7 cellular contexts compared by ENCODE assay signal in genomic region chr11:61567286-61568061, GRCh38. TPM values are rescaled to one million over a fixed set of nuclear protein-coding genes. Genes with fewer than 3 reads are reported as not detected.
DNase-seq lines count a peak whose midpoint lies in the region; ATAC-seq and TF ChIP-seq lines count a peak whose summit lies in the region.

No MANE protein-coding gene starts in this region.

- no peak overlapping the region for H3K4me3 Mint-ChIP-seq in activated T-helper 2 cell treated with anti-CD3 and anti-CD28 coated beads, Interferon-gamma antibody, Interleukin-2, Interleukin-4, amounts not matched to agents 10 μg/mL and 5 μg/mL and 100 μg/mL, durations not matched to agents 14 hours and 24 hours and 36 hours (ENCODE audit: low read depth)

- DNase-seq in H7: peak; percentile 98
- DNase-seq in RPMI7951 (ENCODE audit: low read depth): peak; percentile 66
- DNase-seq in activated T-helper 2 cell treated with anti-CD3 and anti-CD28 coated beads, Interferon-gamma antibody, Interleukin-2, Interleukin-4, amounts not matched to agents 10 μg/mL and 5 μg/mL and 100 μg/mL, durations not matched to agents 14 hours and 24 hours and 36 hours (ENCODE audit: low spot score): peak; percentile 62
- peak; percentile 45 for DNase-seq in foreskin melanocyte
- peak; percentile 22 for DNase-seq in non-pigmented ciliary epithelial cell (ENCODE audit: low read depth)
- DNase-seq in thoracic aorta (ENCODE audit: low spot score): no peak

- TF ChIP-seq CTCF in thoracic aorta (IDR thresholded peaks at IDR 0.05): peak; percentile 27

- no peaks in the 10 kb centered on the region for H3K9me3 ChIP-seq in thoracic aorta

- H3K27ac ChIP-seq in thoracic aorta: no peak overlapping the region

- H3K27me3 Mint-ChIP-seq in activated T-helper 2 cell treated with anti-CD3 and anti-CD28 coated beads, Interferon-gamma antibody, Interleukin-2, Interleukin-4, amounts not matched to agents 10 μg/mL and 5 μg/mL and 100 μg/mL, durations not matched to agents 14 hours and 24 hours and 36 hours (ENCODE audit: low read depth): peaks cover 6% of the 10 kb centered on the region

- H3K36me3 ChIP-seq in H7 (replicated peaks; ENCODE audit: control insufficient read depth, insufficient read depth, low read length): no peaks in the 10 kb centered on the region
- H3K36me3 ChIP-seq in thoracic aorta: no peaks in the 10 kb centered on the region

- peaks cover 15% of the 10 kb centered on the region; the same call in 1 of the 2 replicates for H3K27me3 ChIP-seq in H7 (ENCODE audit: control insufficient read depth, insufficient read depth, low read length)
- peaks cover 7% of the 10 kb centered on the region for H3K27me3 ChIP-seq in thoracic aorta (replicated peaks; ENCODE audit: insufficient read depth)

- intact Hi-C loops in activated T-helper 2 cell treated with anti-CD3 and anti-CD28 coated beads, Interferon-gamma antibody, Interleukin-2, Interleukin-4, amounts not matched to agents 10 μg/mL and 5 μg/mL and 100 μg/mL, durations not matched to agents 14 hours and 24 hours and 36 hours (cut with micrococcal nuclease): no loop called here

- no peak overlapping the region for H3K27ac Mint-ChIP-seq in activated T-helper 2 cell treated with anti-CD3 and anti-CD28 coated beads, Interferon-gamma antibody, Interleukin-2, Interleukin-4, amounts not matched to agents 10 μg/mL and 5 μg/mL and 100 μg/mL, durations not matched to agents 14 hours and 24 hours and 36 hours

- H3K9me3 Mint-ChIP-seq in activated T-helper 2 cell treated with anti-CD3 and anti-CD28 coated beads, Interferon-gamma antibody, Interleukin-2, Interleukin-4, amounts not matched to agents 10 μg/mL and 5 μg/mL and 100 μg/mL, durations not matched to agents 14 hours and 24 hours and 36 hours: no peaks in the 10 kb centered on the region

- H3K4me3 ChIP-seq in H7 (ENCODE audit: insufficient read depth, low read depth, low read length) (peak overlapping the region; percentile 36), thoracic aorta (no peak overlapping the region)

- no peaks in the 10 kb centered on the region for H3K36me3 Mint-ChIP-seq in activated T-helper 2 cell treated with anti-CD3 and anti-CD28 coated beads, Interferon-gamma antibody, Interleukin-2, Interleukin-4, amounts not matched to agents 10 μg/mL and 5 μg/mL and 100 μg/mL, durations not matched to agents 14 hours and 24 hours and 36 hours (ENCODE audit: low read depth)

- peaks cover 2% of the 10 kb centered on the region for H3K4me1 Mint-ChIP-seq in activated T-helper 2 cell treated with anti-CD3 and anti-CD28 coated beads, Interferon-gamma antibody, Interleukin-2, Interleukin-4, amounts not matched to agents 10 μg/mL and 5 μg/mL and 100 μg/mL, durations not matched to agents 14 hours and 24 hours and 36 hours (ENCODE audit: low read depth)

- no peaks in the 10 kb centered on the region for H3K4me1 ChIP-seq in thoracic aorta (ENCODE audit: control insufficient read depth in 1 of 2, low read depth in 2 of 2)

- ATAC-seq in thoracic aorta (ENCODE audit: insufficient number of reproducible peaks, low FRiP score, low read depth) (no peak), GM19455 (IDR thresholded peaks at IDR 0.05; ENCODE audit: unreplicated experiment) (no peak)

RNA-seq across cellular contexts. Expression of gene SYT7, which starts 13.4 kb away (rescaled TPM):
- 3.6 and 4.8 TPM in 2 replicates for total RNA-seq in H7 (2014; rRNA removed; shearing (Covaris generic))
- total RNA-seq in RPMI7951 (2014; rRNA removed; shearing (Covaris generic)): 0.29 and 0.48 TPM in 2 replicates
- 0.09 and 0.30 TPM in 2 replicates for total RNA-seq in activated T-helper 2 cell treated with anti-CD3 and anti-CD28 coated beads, Interferon-gamma antibody, Interleukin-2, Interleukin-4, amounts not matched to agents 10 μg/mL and 5 μg/mL and 100 μg/mL, durations not matched to agents 14 hours and 24 hours and 36 hours
- 1 to 10 TPM in 1 of 2 donors, not detected in 1; 2.6 TPM for total RNA-seq in thoracic aorta

RNA-seq across cellular contexts. Expression of gene LRRC10B, which starts 58.9 kb away (rescaled TPM):
- 2.5 and 2.6 TPM in 2 replicates for total RNA-seq in H7 (2014; rRNA removed; shearing (Covaris generic))
- not detected in 2 replicates for total RNA-seq in RPMI7951 (2014; rRNA removed; shearing (Covaris generic))
- total RNA-seq in activated T-helper 2 cell treated with anti-CD3 and anti-CD28 coated beads, Interferon-gamma antibody, Interleukin-2, Interleukin-4, amounts not matched to agents 10 μg/mL and 5 μg/mL and 100 μg/mL, durations not matched to agents 14 hours and 24 hours and 36 hours: 0.07 and 0.11 TPM in 2 replicates
- 1 to 10 TPM; 3.0 to 4.2 TPM for total RNA-seq in thoracic aorta
